In the genomic region with DNA sequence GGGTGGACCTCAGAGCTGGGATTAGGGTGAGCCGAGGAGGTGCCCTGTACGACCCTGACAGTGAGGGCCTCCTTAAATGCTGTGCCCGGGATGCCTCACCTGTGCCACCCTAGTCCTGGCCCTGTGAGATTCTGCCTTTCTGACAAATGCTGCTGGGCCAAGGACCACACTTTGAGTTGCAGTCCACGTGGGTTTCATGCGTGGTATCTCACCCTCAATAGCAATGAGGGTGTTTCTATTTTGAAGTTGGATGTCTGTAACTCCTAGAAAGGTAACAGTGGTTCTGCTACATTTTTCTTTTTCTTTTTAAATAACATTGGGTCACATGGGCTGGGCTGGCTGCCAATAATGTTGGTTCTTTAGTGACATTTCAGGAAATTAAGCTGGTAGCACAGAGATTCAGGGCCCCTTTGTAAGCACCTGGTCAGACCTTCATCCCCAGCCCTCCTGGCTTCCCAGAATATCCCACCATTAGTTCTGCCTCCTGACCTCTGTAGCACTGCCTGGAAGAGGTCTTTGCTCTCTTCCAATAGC, we compare ENCODE assay signal across 25 cellular contexts. TPM values are rescaled to one million over a fixed set of nuclear protein-coding genes. Genes with fewer than 3 reads are reported as not detected.
DNase-seq lines count a peak whose midpoint lies in the region; ATAC-seq, FAIRE-seq and TF ChIP-seq lines count a peak whose summit lies in the region.
"Had no signal": no experiment of that assay in that cellular context is flagged by ENCODE, and none has a peak within 500 bp of the region (broad histone marks: within the 10 kb centered on the region; RNA-seq: fewer than 3 reads in every experiment).

No MANE protein-coding gene starts in this region.

- no peak for TF ChIP-seq POLR2A in stomach (IDR thresholded peaks at IDR 0.05)

- ATAC-seq in GM23338 = no peak
- no peak for ATAC-seq in stimulated activated naive CD8-positive, alpha-beta T cell treated with anti-CD3 and anti-CD28 coated beads, Interleukin-15, Interleukin-2, amounts not matched to agents 100 U/mL and 50 U/mL, for 24 hours

- intact Hi-C loops in kidney (cut with DNase I) = no loop called here
- intact Hi-C loops in stomach (cut with DNase I; ENCODE audit: low total_unique reads) = no loop called here

- no peaks in the 10 kb centered on the region; the same call in 2 of the 3 replicates for H3K9me3 Mint-ChIP-seq in GM23338
- H3K9me3 Mint-ChIP-seq: CD4-positive, alpha-beta T cell; HFFc6 had no signal

- H3K36me3 ChIP-seq in kidney (ENCODE audit: control insufficient read depth in 1 of 2, insufficient read depth in 2 of 2, low read length in 2 of 2) = no peaks in the 10 kb centered on the region
- H3K36me3 ChIP-seq in stomach = peaks cover 0 to 5% (median under 1%) of the 10 kb centered on the region in 4 donors
- H3K36me3 ChIP-seq in GM23338 (ENCODE audit: insufficient read depth) = peaks cover 10% of the 10 kb centered on the region; the same call in 1 of the 2 replicates

- TF ChIP-seq EP300 in Ishikawa (IDR thresholded peaks at IDR 0.05; ENCODE audit: borderline replicate concordance) = no peak
- TF ChIP-seq EP300 in stomach (IDR thresholded peaks at IDR 0.05) = no peak

- DNase-seq in RPMI8226 (peak; percentile 38), kidney (peak; percentile 31), stomach (peak; percentile 72), GM23338 (ENCODE audit: low spot score) (no peak)
- DNase-seq in activated CD4-positive, alpha-beta T cell treated with anti-CD3 and anti-CD28 coated beads for 48 hours = no peak
- no peak for DNase-seq in stimulated activated naive CD8-positive, alpha-beta T cell treated with anti-CD3 and anti-CD28 coated beads, Interleukin-15, Interleukin-2, amounts not matched to agents 100 U/mL and 50 U/mL, for 24 hours
- DNase-seq: Caco-2; CD4-positive, alpha-beta T cell; DMS 273 treated with DMSO at 0.1 percent for 48 hours; DMS79 treated with DMSO at 0.1 percent for 48 hours; H7; HFFc6; KBM-7; MM.1S; NCI-H1048; NCI-H1436; NCI-H187 treated with DMSO at 0.1 percent for 48 hours; NCI-H226; NCI-H524; NCI-H774; Peyer's patch; Right ventricle myocardium superior had no signal

- H3K4me1 Mint-ChIP-seq in GM23338 = no peaks in the 10 kb centered on the region; the same call in 2 of the 3 replicates

- H3K9ac ChIP-seq in kidney (ENCODE audit: low read length in 2 of 2) = no peak overlapping the region

- H3K4me2 ChIP-seq in GM23338 = no peak overlapping the region

- H3K27ac ChIP-seq in kidney (ENCODE audit: low read depth in 2 of 2, low read length in 2 of 2) (no peak overlapping the region), stomach (peak overlapping the region in 2 of 5 donors; percentile 37 to 38), GM23338 (ENCODE audit: low read depth) (no peak overlapping the region)
- H3K27ac ChIP-seq: Peyer's patch had no signal

- H2AFZ ChIP-seq in GM23338 = no peak overlapping the region

- H3K4me3 ChIP-seq in kidney (ENCODE audit: low read length in 2 of 2) (no peak overlapping the region), stomach (no peak overlapping the region), GM23338 (no peak overlapping the region)
- H3K4me3 ChIP-seq: Peyer's patch had no signal

- peaks cover 12% of the 10 kb centered on the region; the same call in 1 of the 3 replicates for H3K36me3 Mint-ChIP-seq in GM23338 (ENCODE audit: low read depth)

- H3K4me3 Mint-ChIP-seq in GM23338 = no peak overlapping the region
- H3K4me3 Mint-ChIP-seq: CD4-positive, alpha-beta T cell; HFFc6 had no signal

- H3K79me2 ChIP-seq in GM23338 (replicated peaks; ENCODE audit: insufficient read depth) = no peaks in the 10 kb centered on the region

- H3K27me3 ChIP-seq in stomach (no peaks in the 10 kb centered on the region), GM23338 (ENCODE audit: insufficient read depth) (no peaks in the 10 kb centered on the region)
- H3K27me3 ChIP-seq: Peyer's patch had no signal

- no peaks in the 10 kb centered on the region for H4K20me1 ChIP-seq in GM23338 (replicated peaks; ENCODE audit: insufficient read depth)

- H3K4me1 ChIP-seq in kidney (ENCODE audit: control insufficient read depth in 1 of 2, insufficient read depth in 1 of 2, low read depth in 1 of 2, low read length in 2 of 2) (no peaks in the 10 kb centered on the region), stomach (peaks cover 0 to 53% (median 12%) of the 10 kb centered on the region in 4 donors), GM23338 (ENCODE audit: insufficient read depth) (no peaks in the 10 kb centered on the region)

- peaks cover 4% of the 10 kb centered on the region for H3K27me3 Mint-ChIP-seq in GM23338 (ENCODE audit: insufficient read depth, low read depth, poor library complexity)
- H3K27me3 Mint-ChIP-seq: CD4-positive, alpha-beta T cell had no signal

- no peaks in the 10 kb centered on the region for H3K9me2 ChIP-seq in GM23338 (ENCODE audit: insufficient read depth)

- no peaks in the 10 kb centered on the region for H3F3A ChIP-seq in GM23338 (replicated peaks; ENCODE audit: low read depth)

- TF ChIP-seq CTCF in kidney (IDR thresholded peaks at IDR 0.05; ENCODE audit: borderline replicate concordance, extremely low read depth, insufficient read depth) (no peak), stomach (IDR thresholded peaks at IDR 0.05) (no peak), GM23338 (conservative IDR thresholded peaks at IDR 0.05; ENCODE audit: low read depth in 2 of 2) (no peak)

- no peak overlapping the region for H3K27ac Mint-ChIP-seq in GM23338
- H3K27ac Mint-ChIP-seq: CD4-positive, alpha-beta T cell; HFFc6 had no signal

- H3K9me3 ChIP-seq in kidney (ENCODE audit: control insufficient read depth in 1 of 2, low read length in 2 of 2) = no peaks in the 10 kb centered on the region
- no peaks in the 10 kb centered on the region for H3K9me3 ChIP-seq in stomach
- H3K9me3 ChIP-seq: Caco-2, Peyer's patch had no signal

- 49 to 77% (median 66%) methylated on average over 5 of the region's 5 CpGs for WGBS in stomach, 5 donors

- TF ChIP-seq RAD21 in Ishikawa (IDR thresholded peaks at IDR 0.05; ENCODE audit: low read depth) = no peak

- no peak for FAIRE-seq in kidney (lab: Jason Lieb, UNC)

TF ChIP-seq in Ishikawa, 13 proteins besides CTCF, POLR2A, EP300 and RAD21:
- TF ChIP-seq, protein P1, sequence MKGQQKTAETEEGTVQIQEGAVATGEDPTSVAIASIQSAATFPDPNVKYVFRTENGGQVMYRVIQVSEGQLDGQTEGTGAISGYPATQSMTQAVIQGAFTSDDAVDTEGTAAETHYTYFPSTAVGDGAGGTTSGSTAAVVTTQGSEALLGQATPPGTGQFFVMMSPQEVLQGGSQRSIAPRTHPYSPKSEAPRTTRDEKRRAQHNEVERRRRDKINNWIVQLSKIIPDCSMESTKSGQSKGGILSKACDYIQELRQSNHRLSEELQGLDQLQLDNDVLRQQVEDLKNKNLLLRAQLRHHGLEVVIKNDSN (IDR thresholded peaks at IDR 0.05) = peak; percentile 57
- TF ChIP-seq CEBPB (IDR thresholded peaks at IDR 0.05) = no peak
- TF ChIP-seq, protein P2, sequence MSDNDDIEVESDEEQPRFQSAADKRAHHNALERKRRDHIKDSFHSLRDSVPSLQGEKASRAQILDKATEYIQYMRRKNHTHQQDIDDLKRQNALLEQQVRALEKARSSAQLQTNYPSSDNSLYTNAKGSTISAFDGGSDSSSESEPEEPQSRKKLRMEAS (IDR thresholded peaks at IDR 0.05) = no peak
TF ChIP-seq in Ishikawa: peak in this region for 1.

TF ChIP-seq in GM23338, 12 proteins besides CTCF, POLR2A, EP300 and RAD21 (continues in another document):
- TF ChIP-seq JUNB (IDR thresholded peaks at IDR 0.05; ENCODE audit: unreplicated experiment) = no peak
- TF ChIP-seq EZH2 (IDR thresholded peaks at IDR 0.05; ENCODE audit: low read depth, unreplicated experiment) = no peak
- no peak for TF ChIP-seq EZH2phosphoT487 (IDR thresholded peaks at IDR 0.05; ENCODE audit: unreplicated experiment)

RNA-seq across cellular contexts. Expression of a gene that starts 17.4 kb away (rescaled TPM):
- 89.3 TPM for total RNA-seq in kidney
- 1.6 TPM for polyA plus RNA-seq in kidney (ENCODE audit: insufficient read depth, low read depth, low replicate concordance)
- 1 to 10 TPM in 2 of 5 donors, not detected in 3; 1.1 to 2.9 TPM for total RNA-seq in stomach
- polyA plus RNA-seq in stomach = under 1 TPM in 1 of 3 donors, not detected in 2; 0.19 TPM
- 0.70 and 2.2 TPM in 2 replicates for total RNA-seq in GM23338 (2014; rRNA removed; shearing (Covaris generic))
- 0.21 and 0.63 TPM in 2 replicates for polyA plus RNA-seq in GM23338 (2016; fragmentation: Nextera tagmentation; extraction: Ambion mirVana)
- total RNA-seq: OCI-LY7, Peyer's patch, Right ventricle myocardium superior, SK-MEL-5 had no signal

RNA-seq across cellular contexts. Expression of a gene that starts 51.6 kb away (rescaled TPM):
- total RNA-seq in kidney (0.57 TPM), stomach (10 to 100 TPM in 3 of 5 donors, under 1 TPM in 2; 0.45 to 14.5 (median 11.9) TPM)
- polyA plus RNA-seq in kidney (ENCODE audit: insufficient read depth, low read depth, low replicate concordance) (2.2 TPM), stomach (1 to 10 TPM; 2.7 to 8.2 (median 7.6) TPM), GM23338 (2016; fragmentation: Nextera tagmentation; extraction: Ambion mirVana) (16.2 and 17.9 TPM in 2 replicates)
- 15.8 and 18.3 TPM in 2 replicates for total RNA-seq in GM23338 (2014; rRNA removed; shearing (Covaris generic))
- total RNA-seq: CD4-positive, alpha-beta T cell; OCI-LY7 had no signal

Comparison
In these comparisons a context has a peak if more than half of its experiments do, and no peak if none do; other contexts are left out.
1. DNase-seq: peak in RPMI8226 (single experiment), kidney (single experiment) and stomach (single experiment); none in activated CD4-positive, alpha-beta T cell treated with anti-CD3 and anti-CD28 coated beads for 48 hours (single experiment), GM23338 (single experiment) and stimulated activated naive CD8-positive, alpha-beta T cell treated with anti-CD3 and anti-CD28 coated beads, Interleukin-15, Interleukin-2, amounts not matched to agents 100 U/mL and 50 U/mL, for 24 hours (single experiment).
2. RNA of a gene that starts 17.4 kb away (total RNA-seq): 89.3 TPM in kidney (single experiment); 0.70 to 2.2 TPM in GM23338 and 1.1 to 2.9 TPM in stomach; every median in the first group is over 10 times any median in the second.